Comparison of ENCODE assay signal across 8 cellular contexts in the genomic region with DNA sequence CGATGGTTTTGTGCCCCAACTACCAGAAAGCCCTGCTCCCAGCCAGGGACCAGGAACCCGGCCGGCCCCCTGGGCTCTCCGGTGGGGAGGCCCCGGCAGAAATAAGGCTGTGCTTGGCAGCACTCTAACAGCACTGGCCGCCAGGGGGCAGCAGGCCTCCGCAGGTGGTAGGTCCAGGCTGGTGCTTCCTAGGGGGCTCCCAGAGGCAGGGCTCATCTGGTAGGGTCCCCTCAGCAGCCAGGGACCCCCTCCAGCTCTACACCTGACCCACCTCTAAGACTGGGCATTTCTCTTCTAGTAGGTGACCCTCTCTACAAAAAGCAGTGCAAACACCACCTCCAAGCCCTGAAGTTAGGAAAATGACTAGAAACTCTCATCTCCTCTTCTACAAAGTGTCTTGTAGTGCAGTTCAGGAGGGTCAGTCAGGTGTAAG.
DNase-seq lines count a peak whose midpoint lies in the region; ATAC-seq and TF ChIP-seq lines count a peak whose summit lies in the region.

No MANE protein-coding gene starts in this region.

- DNase-seq in BJ (ENCODE audit: low read depth) = no peak
- DNase-seq in NOMO-1 treated with DMSO at 0.1 percent for 48 hours (lab: John Stamatoyannopoulos, UW; ENCODE audit: unreplicated experiment) = peak; percentile 38
- peak; percentile 74 for DNase-seq in activated T-cell treated with anti-CD3 and anti-CD28 coated beads for 24 hours (ENCODE audit: low read depth)
- DNase-seq in erythroblast (lab: John Stamatoyannopoulos, UW) = peak; percentile 73 to 88
- peak; percentile 82 for DNase-seq in natural killer cell
- DNase-seq in stimulated activated naive CD4-positive, alpha-beta T cell (lab: John Stamatoyannopoulos, UW) = peak; percentile 56 to 87 (median 75)

- H3K4me3 ChIP-seq in BJ (ENCODE audit: low read depth, low read length) = no peak overlapping the region

- TF ChIP-seq CTCF in BJ (IDR thresholded peaks at IDR 0.05; ENCODE audit: insufficient read depth, low read depth, low read length) = peak; percentile 95
- TF ChIP-seq CTCF in natural killer cell (IDR thresholded peaks at IDR 0.05) = peak; percentile 94

- ATAC-seq in GM19023 (IDR thresholded peaks at IDR 0.05; ENCODE audit: unreplicated experiment) (peak; percentile 85), HG03342 (IDR thresholded peaks at IDR 0.05; ENCODE audit: unreplicated experiment) (peak; percentile 79), natural killer cell (peak; percentile 88 to 98 (median 92))

- H3K9me3 Mint-ChIP-seq in natural killer cell = no peaks in the 10 kb centered on the region

- no peak for TF ChIP-seq POLR2A in erythroblast (IDR thresholded peaks at IDR 0.05; ENCODE audit: low read length)

- peaks cover 20 to 26% of the 10 kb centered on the region in 2 donors for H3K4me1 Mint-ChIP-seq in natural killer cell

- H3K36me3 ChIP-seq in BJ (ENCODE audit: control insufficient read depth, insufficient read depth, low read length) = no peaks in the 10 kb centered on the region

- H3K27ac Mint-ChIP-seq in natural killer cell = peak overlapping the region; percentile 71 to 74

- peaks cover 1% of the 10 kb centered on the region; the same call in 1 of the 2 replicates for H3K27me3 ChIP-seq in BJ (ENCODE audit: control insufficient read depth, insufficient read depth, low read length)

- intact Hi-C loops in natural killer cell (cut with micrococcal nuclease) = loop anchor here (1.0 kb wide), 2 partner anchors 53 to 194 kb away; no protein-coding TSS in a partner anchor

- no peak overlapping the region for H3K4me3 Mint-ChIP-seq in natural killer cell

- H3K36me3 Mint-ChIP-seq in natural killer cell = no peaks in the 10 kb centered on the region

- CTCF ChIA-PET in BJ (lab: Yijun Ruan, JAX) = interaction anchor here (0.7 to 6.1 kb wide), 28 partner anchors 9 to 814 kb away, joined by 3 to 126 read pairs (median 4); a partner anchor contains a TSS

- POLR2A ChIA-PET in BJ (lab: Charles Lee) = no interaction called here

- no peaks in the 10 kb centered on the region for H3K27me3 Mint-ChIP-seq in natural killer cell (ENCODE audit: low read depth in 2 of 2)
